Comparison of ENCODE assay signal across 27 cellular contexts in the genomic region with DNA sequence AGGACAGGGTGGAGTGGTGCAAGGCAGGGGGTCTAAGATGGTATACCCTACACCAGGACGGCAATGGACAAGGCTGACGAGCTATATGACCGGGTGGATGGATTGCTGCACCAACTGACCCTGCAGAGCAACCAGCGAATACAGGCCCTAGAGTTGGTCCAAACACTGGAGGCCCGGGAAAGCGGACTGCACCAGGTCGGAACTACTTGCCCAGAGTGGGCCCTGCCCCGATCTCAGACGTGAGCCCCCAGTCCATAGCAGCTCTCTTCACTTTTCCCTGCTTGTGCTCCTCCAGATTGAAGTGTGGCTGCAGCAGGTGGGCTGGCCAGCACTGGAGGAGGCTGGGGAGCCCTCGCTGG. TPM values are rescaled to one million over a fixed set of nuclear protein-coding genes. Genes with fewer than 3 reads are reported as not detected.
"Had no signal": no experiment of that assay in that cellular context is flagged by ENCODE, and none has a peak within 500 bp of the region (broad histone marks: within the 10 kb centered on the region; RNA-seq: fewer than 3 reads in every experiment).

No MANE protein-coding gene starts in this region.

- H3K4me3 ChIP-seq: coronary artery, dorsolateral prefrontal cortex, esophagus squamous epithelium, gastrocnemius medialis, heart right ventricle, left lung, lower lobe of right lung, mucosa of descending colon had no signal

- H3K36me3 ChIP-seq: gastrocnemius medialis, heart right ventricle, left lung had no signal

- H3K9me3 ChIP-seq: esophagus squamous epithelium, gastrocnemius medialis, heart right ventricle, left lung, lower lobe of right lung, mucosa of descending colon had no signal

- DNase-seq: dermis blood vessel endothelial cell; dorsolateral prefrontal cortex; effector CD4-positive, alpha-beta T cell; effector memory CD4-positive, alpha-beta T cell; erythroblast; esophagus squamous epithelium; foreskin fibroblast; foreskin melanocyte; gastrocnemius medialis; glutamatergic neuron; head of caudate nucleus; heart right ventricle; hippocampal formation; left cardiac atrium; left lung; left ventricle myocardium superior; mesenchymal stem cell; mucosa of descending colon had no signal

- H3K4me3 Mint-ChIP-seq: mesothelial cell of epicardium had no signal

- H3K27ac Mint-ChIP-seq: mesothelial cell of epicardium had no signal

- H3K4me1 ChIP-seq: gastrocnemius medialis had no signal

- H3K9me3 Mint-ChIP-seq: mesothelial cell of epicardium had no signal

- H3K27ac ChIP-seq: coronary artery, dorsolateral prefrontal cortex, epithelial cell of prostate, esophagus squamous epithelium, gastrocnemius medialis, heart right ventricle, left lung, lower lobe of right lung had no signal

- ATAC-seq: esophagus mucosa, gastrocnemius medialis, heart right ventricle, left cardiac atrium, left lung, left ventricle myocardium superior, lower lobe of right lung, mucosa of descending colon had no signal

- H3K27me3 ChIP-seq: esophagus squamous epithelium, gastrocnemius medialis, heart right ventricle, left lung had no signal

RNA-seq across cellular contexts. Expression of a gene that starts 33.6 kb away (rescaled TPM):
- total RNA-seq: kidney epithelial cell had no signal

RNA-seq across cellular contexts. Expression of a gene that starts 44.1 kb away (rescaled TPM):
- total RNA-seq: esophagus mucosa, gastrocnemius medialis, heart right ventricle, left ventricle myocardium superior, lung microvascular endothelial cell, mesenteric fat pad, myocyte had no signal

RNA-seq across cellular contexts. Expression of a gene that starts 44.2 kb away (rescaled TPM):
- total RNA-seq: dermis blood vessel endothelial cell, esophagus mucosa, esophagus squamous epithelium, gastrocnemius medialis, left cardiac atrium, left ventricle myocardium superior, lung microvascular endothelial cell, myocyte had no signal
